Comparison of ENCODE assay signal across 14 cellular contexts in the genomic region with DNA sequence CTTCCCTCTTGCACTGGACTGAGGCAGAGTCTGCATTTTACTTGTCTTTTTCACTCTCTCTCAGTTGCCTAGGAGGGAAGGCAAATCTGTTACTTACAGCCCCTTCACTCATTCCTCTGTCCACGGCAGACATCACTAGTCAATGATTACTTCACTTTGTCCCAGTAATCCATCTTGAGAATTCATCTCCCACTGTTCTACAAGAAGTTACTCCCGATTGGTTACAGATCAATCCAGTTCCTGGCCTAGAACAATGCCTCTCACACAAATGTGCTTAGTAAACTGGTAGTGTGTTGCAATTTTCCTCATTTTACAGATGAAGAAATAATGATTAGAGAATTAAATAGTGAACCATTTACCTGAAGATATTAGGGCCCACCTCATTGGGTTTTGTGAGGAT. TPM values are rescaled to one million over a fixed set of nuclear protein-coding genes. Genes with fewer than 3 reads are reported as not detected.
DNase-seq lines count a peak whose midpoint lies in the region; ATAC-seq and TF ChIP-seq lines count a peak whose summit lies in the region.
"Had no signal": no experiment of that assay in that cellular context is flagged by ENCODE, and none has a peak within 500 bp of the region (broad histone marks: within the 10 kb centered on the region; RNA-seq: fewer than 3 reads in every experiment).

No MANE protein-coding gene starts in this region.

- H3K36me3 ChIP-seq in colonic mucosa (no peaks in the 10 kb centered on the region), aorta (ENCODE audit: control insufficient read depth in 1 of 2, insufficient read depth in 2 of 2, low read length in 1 of 2) (no peaks in the 10 kb centered on the region)

- ATAC-seq in aorta (ENCODE audit: low FRiP score) (no peak), SK-N-SH treated with all-trans-retinoic acid at 6 μM for 48 hours (no peak)
- ATAC-seq: HCT116 had no signal

- no peak overlapping the region for H3K9ac ChIP-seq in colonic mucosa (ENCODE audit: low read depth in 2 of 2, low read length in 2 of 2)

- H3K9me3 ChIP-seq in colonic mucosa (no peaks in the 10 kb centered on the region), aorta (ENCODE audit: control insufficient read depth, low read length) (no peaks in the 10 kb centered on the region)
- H3K9me3 ChIP-seq: Caco-2 had no signal

- no peak for TF ChIP-seq CTCF in colonic mucosa (IDR thresholded peaks at IDR 0.05)

- peaks cover 4% of the 10 kb centered on the region for H3K4me1 ChIP-seq in colonic mucosa
- H3K4me1 ChIP-seq in aorta (ENCODE audit: control insufficient read depth in 1 of 2, insufficient read depth in 2 of 2, low read length in 2 of 2) = no peaks in the 10 kb centered on the region
- H3K4me1 ChIP-seq: Caco-2 had no signal

- DNase-seq in colonic mucosa (no peak), left kidney (ENCODE audit: low read depth, low spot score) (peak; percentile 38), renal cortical epithelial cell (ENCODE audit: low read depth) (peak; percentile 94), aorta (no peak)
- no peak for DNase-seq in activated CD8-positive, alpha-beta memory T cell treated with anti-CD3 and anti-CD28 coated beads for 24 hours
- DNase-seq: ACHN; AML-193; Caco-2; CD4-positive, alpha-beta T cell; HFFc6 had no signal

- H3K27me3 ChIP-seq in colonic mucosa (no peaks in the 10 kb centered on the region), aorta (ENCODE audit: control insufficient read depth in 1 of 2, insufficient read depth in 2 of 2, low read length in 1 of 2) (no peaks in the 10 kb centered on the region)

- H3K27ac ChIP-seq in colonic mucosa (peak overlapping the region; percentile 82), aorta (ENCODE audit: low read depth in 1 of 2, low read length in 2 of 2) (no peak overlapping the region)
- H3K27ac ChIP-seq: C4-2B had no signal

- 83 to 90% methylated on average over 2 of the region's 2 CpGs for WGBS in aorta, 2 donors

- intact Hi-C loops in colonic mucosa (cut with DNase I) (no loop called here), aorta (cut with DNase I) (no loop called here)

- H3K4me3 ChIP-seq in colonic mucosa (no peak overlapping the region), aorta (ENCODE audit: low read length in 2 of 2) (no peak overlapping the region)

TF ChIP-seq in SK-N-SH treated with all-trans-retinoic acid at 6 μM for 48 hours, 23 proteins besides CTCF, POLR2A, EP300 and RAD21:
- TF ChIP-seq, protein P1, sequence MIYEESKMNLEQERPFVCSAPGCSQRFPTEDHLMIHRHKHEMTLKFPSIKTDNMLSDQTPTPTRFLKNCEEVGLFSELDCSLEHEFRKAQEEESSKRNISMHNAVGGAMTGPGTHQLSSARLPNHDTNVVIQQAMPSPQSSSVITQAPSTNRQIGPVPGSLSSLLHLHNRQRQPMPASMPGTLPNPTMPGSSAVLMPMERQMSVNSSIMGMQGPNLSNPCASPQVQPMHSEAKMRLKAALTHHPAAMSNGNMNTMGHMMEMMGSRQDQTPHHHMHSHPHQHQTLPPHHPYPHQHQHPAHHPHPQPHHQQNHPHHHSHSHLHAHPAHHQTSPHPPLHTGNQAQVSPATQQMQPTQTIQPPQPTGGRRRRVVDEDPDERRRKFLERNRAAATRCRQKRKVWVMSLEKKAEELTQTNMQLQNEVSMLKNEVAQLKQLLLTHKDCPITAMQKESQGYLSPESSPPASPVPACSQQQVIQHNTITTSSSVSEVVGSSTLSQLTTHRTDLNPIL (CRISPR knock-in tag; IDR thresholded peaks at IDR 0.05; ENCODE audit: low read depth) = no peak
- TF ChIP-seq POU6F1 (CRISPR knock-in tag; IDR thresholded peaks at IDR 0.05; ENCODE audit: borderline replicate concordance, low read depth) (no peak), ZNF565 (CRISPR knock-in tag; conservative IDR thresholded peaks at IDR 0.05; ENCODE audit: low read depth) (no peak), ISL1 (CRISPR knock-in tag; IDR thresholded peaks at IDR 0.05) (no peak), SNAI2 (CRISPR knock-in tag; IDR thresholded peaks at IDR 0.05) (no peak), PPARA (CRISPR knock-in tag; IDR thresholded peaks at IDR 0.05; ENCODE audit: borderline replicate concordance) (no peak), TSHZ2 (CRISPR knock-in tag; IDR thresholded peaks at IDR 0.05) (no peak), ZNF70 (CRISPR knock-in tag; IDR thresholded peaks at IDR 0.05) (no peak), BACH2 (CRISPR knock-in tag; IDR thresholded peaks at IDR 0.05; ENCODE audit: borderline replicate concordance) (no peak), TOX (CRISPR knock-in tag; IDR thresholded peaks at IDR 0.05; ENCODE audit: borderline replicate concordance) (no peak), OSR1 (CRISPR knock-in tag; IDR thresholded peaks at IDR 0.05) (no peak), CSRNP3 (CRISPR knock-in tag; IDR thresholded peaks at IDR 0.05) (no peak), GLIS3 (CRISPR knock-in tag; IDR thresholded peaks at IDR 0.05) (no peak), ESRRG (CRISPR knock-in tag; IDR thresholded peaks at IDR 0.05) (no peak), ZFP3 (CRISPR knock-in tag; IDR thresholded peaks at IDR 0.05) (no peak)
- TF ChIP-seq, protein P2, sequence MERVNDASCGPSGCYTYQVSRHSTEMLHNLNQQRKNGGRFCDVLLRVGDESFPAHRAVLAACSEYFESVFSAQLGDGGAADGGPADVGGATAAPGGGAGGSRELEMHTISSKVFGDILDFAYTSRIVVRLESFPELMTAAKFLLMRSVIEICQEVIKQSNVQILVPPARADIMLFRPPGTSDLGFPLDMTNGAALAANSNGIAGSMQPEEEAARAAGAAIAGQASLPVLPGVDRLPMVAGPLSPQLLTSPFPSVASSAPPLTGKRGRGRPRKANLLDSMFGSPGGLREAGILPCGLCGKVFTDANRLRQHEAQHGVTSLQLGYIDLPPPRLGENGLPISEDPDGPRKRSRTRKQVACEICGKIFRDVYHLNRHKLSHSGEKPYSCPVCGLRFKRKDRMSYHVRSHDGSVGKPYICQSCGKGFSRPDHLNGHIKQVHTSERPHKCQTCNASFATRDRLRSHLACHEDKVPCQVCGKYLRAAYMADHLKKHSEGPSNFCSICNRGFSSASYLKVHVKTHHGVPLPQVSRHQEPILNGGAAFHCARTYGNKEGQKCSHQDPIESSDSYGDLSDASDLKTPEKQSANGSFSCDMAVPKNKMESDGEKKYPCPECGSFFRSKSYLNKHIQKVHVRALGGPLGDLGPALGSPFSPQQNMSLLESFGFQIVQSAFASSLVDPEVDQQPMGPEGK (CRISPR knock-in tag; IDR thresholded peaks at IDR 0.05; ENCODE audit: borderline replicate concordance) = no peak
TF ChIP-seq in SK-N-SH treated with all-trans-retinoic acid at 6 μM for 48 hours: peak in this region for 0.

RNA-seq across cellular contexts. Expression of gene SPATA31D4, which starts 49.7 kb away (rescaled TPM):
- not detected for total RNA-seq in colonic mucosa
- not detected in 2 replicates for total RNA-seq in renal cortical epithelial cell
- total RNA-seq in aorta = not detected
- not detected for polyA plus RNA-seq in aorta
- total RNA-seq: Caco-2; CD4-positive, alpha-beta T cell; HFFc6 had no signal
- polyA plus RNA-seq: BJ had no signal

Comparison
In these comparisons a context has a peak if more than half of its experiments do, and no peak if none do; other contexts are left out.
1. DNase-seq: peak in left kidney (single experiment) and renal cortical epithelial cell (single experiment); none in colonic mucosa (single experiment), activated CD8-positive, alpha-beta memory T cell treated with anti-CD3 and anti-CD28 coated beads for 24 hours (single experiment) and aorta (0 of 2).